In genomic region chr4:44425614-44426208, GRCh38 we compare ENCODE assay signal across 12 cellular contexts. TPM values are rescaled to one million over a fixed set of nuclear protein-coding genes. Genes with fewer than 3 reads are reported as not detected.
A peak's percentile ranks its signal among the peaks of the same experiment; 100 is the strongest.
DNase-seq lines count a peak whose midpoint lies in the region; TF ChIP-seq lines count a peak whose summit lies in the region.
"Had no signal": no experiment of that assay in that cellular context is flagged by ENCODE, and none has a peak within 500 bp of the region (broad histone marks: within the 10 kb centered on the region; RNA-seq: fewer than 3 reads in every experiment).

No MANE protein-coding gene starts in this region.

- no peak overlapping the region for H3K9ac ChIP-seq in Karpas-422 (ENCODE audit: low read length)

- H3K4me3 ChIP-seq in LNCaP clone FGC (ENCODE audit: low read depth, low read length) (no peak overlapping the region), adrenal gland (no peak overlapping the region), Karpas-422 (ENCODE audit: low read length) (no peak overlapping the region), suprapubic skin (no peak overlapping the region)
- H3K4me3 ChIP-seq: K562 had no signal

- 36 to 50% (median 45%) methylated on average over 2 of the region's 2 CpGs for WGBS in adrenal gland, 4 donors
- WGBS in suprapubic skin = 35% methylated on average over 2 of the region's 2 CpGs

- no peak overlapping the region for H2AFZ ChIP-seq in Karpas-422 (ENCODE audit: low read length)

- no peaks in the 10 kb centered on the region for H3K79me2 ChIP-seq in Karpas-422 (ENCODE audit: low read length)

- no peaks in the 10 kb centered on the region for H3K9me2 ChIP-seq in Karpas-422 (replicated peaks; ENCODE audit: insufficient read depth, low read length)

- H3K4me2 ChIP-seq in Karpas-422 (ENCODE audit: low read depth, low read length, poor library complexity, severe bottlenecking) = no peak overlapping the region

- DNase-seq in C1 segment of cervical spinal cord (lab: John Stamatoyannopoulos, UW) (peak in 8 of 14 donors; percentile 3 to 33 (median 17)), LNCaP clone FGC (ENCODE audit: low read depth) (no peak), adrenal gland (peak in 4 of 7 donors; percentile 15 to 31 (median 19)), kidney glomerular epithelial cell (lab: John Stamatoyannopoulos, UW) (peak; percentile 7), NCI-H345 (lab: John Stamatoyannopoulos, UW) (no peak), Karpas-422 (no peak), AG20443 (ENCODE audit: low spot score) (no peak), suprapubic skin (ENCODE audit: low spot score in 2 of 2) (no peak)
- DNase-seq: activated B cell treated with CpG ODN at 0.5 μM for 24 hours; central memory CD4-positive, alpha-beta T cell; DND-41 had no signal

- H3K27ac ChIP-seq in adrenal gland (no peak overlapping the region), Karpas-422 (ENCODE audit: low read length) (no peak overlapping the region), suprapubic skin (no peak overlapping the region)

- no peaks in the 10 kb centered on the region for H3K4me1 ChIP-seq in adrenal gland (replicated peaks in 1 of 2)
- H3K4me1 ChIP-seq in Karpas-422 (ENCODE audit: low read length) = no peaks in the 10 kb centered on the region
- no peaks in the 10 kb centered on the region for H3K4me1 ChIP-seq in suprapubic skin

- TF ChIP-seq POLR2A in adrenal gland (IDR thresholded peaks at IDR 0.05) (no peak), suprapubic skin (IDR thresholded peaks at IDR 0.05) (no peak)

- intact Hi-C loops in adrenal gland (cut with DNase I) = no loop called here

- TF ChIP-seq CTCF in LNCaP clone FGC (IDR thresholded peaks at IDR 0.05; ENCODE audit: control insufficient read depth, extremely low read depth, insufficient read depth) (peak; percentile 80), adrenal gland (IDR thresholded peaks at IDR 0.05) (peak in 5 of 6 experiments; percentile 27 to 53 (median 46)), suprapubic skin (IDR thresholded peaks at IDR 0.05) (no peak)

- H3K36me3 ChIP-seq in adrenal gland (replicated peaks in 1 of 2) (no peaks in the 10 kb centered on the region), Karpas-422 (ENCODE audit: insufficient read depth, low read length) (no peaks in the 10 kb centered on the region), suprapubic skin (no peaks in the 10 kb centered on the region)

- no peaks in the 10 kb centered on the region for H4K20me1 ChIP-seq in Karpas-422 (ENCODE audit: insufficient read depth, low read depth, low read length)

- H3K27me3 ChIP-seq in adrenal gland = no peaks in the 10 kb centered on the region
- no peaks in the 10 kb centered on the region for H3K27me3 ChIP-seq in Karpas-422 (ENCODE audit: low read length)
- H3K27me3 ChIP-seq in suprapubic skin = no peaks in the 10 kb centered on the region

- TF ChIP-seq EP300 in suprapubic skin (IDR thresholded peaks at IDR 0.05) = no peak

- no peaks in the 10 kb centered on the region for H3K9me3 ChIP-seq in adrenal gland (replicated peaks in 1 of 3)
- peaks cover 8% of the 10 kb centered on the region for H3K9me3 ChIP-seq in Karpas-422 (ENCODE audit: low read length)
- no peaks in the 10 kb centered on the region for H3K9me3 ChIP-seq in suprapubic skin

RNA-seq across cellular contexts. Expression of gene KCTD8, which starts 22.9 kb away (rescaled TPM):
- 1 to 10 TPM in 2 of 8 donors, under 1 TPM in 4, not detected in 2; 0.30 to 2.0 (median 0.72) TPM for total RNA-seq in adrenal gland
- polyA plus RNA-seq in adrenal gland = under 1 TPM in 2 of 3 donors, not detected in 1; 0.24 to 0.29 TPM
- not detected in 2 replicates for total RNA-seq in Karpas-422 (2014; rRNA removed; shearing (Covaris generic); ENCODE audit: low replicate concordance)
- 1 to 10 TPM in 1 of 4 donors, under 1 TPM in 3; 0.34 to 1.6 (median 0.48) TPM for total RNA-seq in suprapubic skin
- total RNA-seq: activated B cell treated with CpG ODN at 0.5 μM for 24 hours, K562 had no signal
- polyA plus RNA-seq: K562 had no signal

Comparison
In these comparisons a context has a peak if more than half of its experiments do, and no peak if none do; other contexts are left out.
1. DNase-seq: peak in C1 segment of cervical spinal cord (8 of 14), adrenal gland (4 of 7) and kidney glomerular epithelial cell (single experiment); none in LNCaP clone FGC (single experiment), NCI-H345 (single experiment), Karpas-422 (single experiment), AG20443 (single experiment) and suprapubic skin (0 of 2).
2. CTCF ChIP-seq: peak in LNCaP clone FGC (single experiment) and adrenal gland (5 of 6); none in suprapubic skin (0 of 2).